ENCODE assay signal across 14 cellular contexts in the genomic region with DNA sequence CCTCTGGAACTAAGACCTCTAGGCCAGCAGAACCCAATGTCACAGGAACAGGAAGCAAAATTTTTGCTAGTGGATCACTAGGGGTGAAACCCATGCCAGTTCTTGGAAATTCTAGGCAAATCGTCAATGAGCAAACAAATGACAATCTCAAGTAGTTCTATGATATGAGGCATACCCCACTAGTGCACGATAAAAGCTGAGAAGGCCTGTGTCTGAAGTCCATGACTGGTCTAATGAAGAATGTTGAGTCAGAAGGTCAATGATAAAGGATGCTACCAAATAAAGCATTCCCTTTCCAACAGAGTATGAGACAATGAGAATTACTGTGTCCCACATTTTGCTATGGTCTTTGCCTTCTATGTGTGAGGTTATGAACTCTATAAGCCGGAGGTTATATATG.
"Had no signal": no experiment of that assay in that cellular context is flagged by ENCODE, and none has a peak within 500 bp of the region (broad histone marks: within the 10 kb centered on the region; RNA-seq: fewer than 3 reads in every experiment).

No MANE protein-coding gene starts in this region.

- DNase-seq: activated naive CD4-positive, alpha-beta T cell; activated T-cell treated with anti-CD3 and anti-CD28 coated beads, Interleukin-2, amount 50 U/mL, for 24 hours; effector CD8-positive, alpha-beta T cell; erythroblast; glutamatergic neuron; hippocampal formation; left cardiac atrium; pancreas; right cardiac atrium; SK-N-SH; stimulated activated CD4-positive, alpha-beta T cell treated with anti-CD3 and anti-CD28 coated beads, Interleukin-1b, Interleukin-23, amount 100 ng/mL, for 48 hours; stimulated activated naive CD4-positive, alpha-beta T cell treated with Interleukin-2 at 50 U/mL for 16 hours; upper lobe of left lung had no signal

- H3K9me3 ChIP-seq: pancreas, SK-N-SH, thoracic aorta, upper lobe of left lung had no signal

- H3K4me3 ChIP-seq: pancreas, thoracic aorta, upper lobe of left lung had no signal

- H3K27me3 ChIP-seq: pancreas, upper lobe of left lung had no signal

- H3K27ac ChIP-seq: pancreas, thoracic aorta, upper lobe of left lung had no signal

- H3K4me2 ChIP-seq: SK-N-SH had no signal

- H3K36me3 ChIP-seq: pancreas, thoracic aorta, upper lobe of left lung had no signal

- H3K9ac ChIP-seq: SK-N-SH had no signal

- H3K4me1 ChIP-seq: pancreas, upper lobe of left lung had no signal
